Comparison of ENCODE assay signal across 20 cellular contexts in genomic region chr3:193130576-193130975, GRCh38.
DNase-seq lines count a peak whose midpoint lies in the region; ATAC-seq, FAIRE-seq and TF ChIP-seq lines count a peak whose summit lies in the region.
"Had no signal": no experiment of that assay in that cellular context is flagged by ENCODE, and none has a peak within 500 bp of the region (broad histone marks: within the 10 kb centered on the region; RNA-seq: fewer than 3 reads in every experiment).

No MANE protein-coding gene starts in this region.

- 1% methylated on average over 4 of the region's 4 CpGs for WGBS in K562 (ENCODE audit: insufficient coverage, low coverage, missing lambda C conversion rate)

- in situ Hi-C loops in K562 (cut with MboI), result no loop called here

- H3K27ac ChIP-seq in K562 (ENCODE audit: extremely low read depth, low read depth, low read length), result no peak overlapping the region
- H3K27ac ChIP-seq: BLaER1, C4-2B, GM23248 had no signal

- H3K9me3 ChIP-seq in K562 (replicated peaks; ENCODE audit: control insufficient read depth, insufficient read depth, low read depth, low read length), result no peaks in the 10 kb centered on the region; the same call in 1 of the 2 replicates
- H3K9me3 ChIP-seq: BLaER1 had no signal

- H3K36me3 ChIP-seq in K562 (ENCODE audit: control insufficient read depth, insufficient read depth, low read length), result no peaks in the 10 kb centered on the region
- H3K36me3 ChIP-seq: BLaER1 had no signal

- no TSS peak for BruUV-seq in K562 (replicated peaks; lab: Mats Ljungman, UMichigan)

- no peak overlapping the region for H2AFZ ChIP-seq in K562 (ENCODE audit: low read depth, low read length)
- H2AFZ ChIP-seq: GM23248 had no signal

- no peaks in the 10 kb centered on the region for H3K27me3 ChIP-seq in K562 (ENCODE audit: control insufficient read depth in 2 of 2, insufficient read depth in 2 of 2, low read length in 2 of 2)
- H3K27me3 ChIP-seq: BLaER1 had no signal

- H3K36me3 Mint-ChIP-seq in osteocyte (ENCODE audit: unreplicated experiment), result no peaks in the 10 kb centered on the region
- H3K36me3 Mint-ChIP-seq: CD4-positive, CD25-positive, alpha-beta regulatory T cell; CD8-positive, alpha-beta T cell had no signal

- no peaks in the 10 kb centered on the region for H3K79me2 ChIP-seq in K562 (ENCODE audit: control insufficient read depth, insufficient read depth, low read length)

- H4K20me1 ChIP-seq in K562 (replicated peaks; ENCODE audit: control insufficient read depth, insufficient read depth, low read length), result no peaks in the 10 kb centered on the region
- H4K20me1 ChIP-seq: BLaER1 had no signal

- TF ChIP-seq POLR2A in K562 (conservative IDR thresholded peaks at IDR 0.05), result no peak

- H3K9me3 Mint-ChIP-seq in osteocyte (ENCODE audit: unreplicated experiment), result no peaks in the 10 kb centered on the region
- H3K9me3 Mint-ChIP-seq: CD8-positive, alpha-beta T cell had no signal

- CTCF ChIA-PET in K562 (lab: Yijun Ruan, JAX; ENCODE audit: low intra/inter-chr PET ratio), result no interaction called here

- ATAC-seq in K562 (no peak), HG02623 (IDR thresholded peaks at IDR 0.05; ENCODE audit: unreplicated experiment) (no peak)
- ATAC-seq: CD8-positive, alpha-beta T cell had no signal

- TF ChIP-seq EP300 in K562 (IDR thresholded peaks at IDR 0.05; ENCODE audit: low read length), result no peak

- no peaks in the 10 kb centered on the region for H3K4me1 ChIP-seq in K562 (replicated peaks in 1 of 2; ENCODE audit: control insufficient read depth in 2 of 2, insufficient read depth in 2 of 2, low read length in 2 of 2)
- H3K4me1 ChIP-seq: BLaER1 had no signal

- TF ChIP-seq CTCF in K562 (IDR thresholded peaks at IDR 0.05 in 2 of 3, conservative IDR thresholded peaks at IDR 0.05 in 1 of 3; ENCODE audit: insufficient read depth in 2 of 3, low read depth in 1 of 3, low read length in 3 of 3), result no peak
- TF ChIP-seq CTCF in osteocyte (IDR thresholded peaks at IDR 0.05), result no peak

- peaks cover 11% of the 10 kb centered on the region for H3K27me3 Mint-ChIP-seq in osteocyte (ENCODE audit: unreplicated experiment)
- H3K27me3 Mint-ChIP-seq: CD4-positive, CD25-positive, alpha-beta regulatory T cell had no signal

- no peaks in the 10 kb centered on the region for H3K9me1 ChIP-seq in K562 (ENCODE audit: control insufficient read depth, insufficient read depth, low read length)

- intact Hi-C loops in K562 (cut with micrococcal nuclease), result no loop called here

- no peak overlapping the region for H3K4me2 ChIP-seq in K562 (ENCODE audit: insufficient read depth, low read length)
- H3K4me2 ChIP-seq: BLaER1 had no signal

- H3K9ac ChIP-seq in K562 (ENCODE audit: insufficient read depth in 1 of 2, low read depth in 2 of 2, low read length in 2 of 2), result no peak overlapping the region
- H3K9ac ChIP-seq: BLaER1, GM23248 had no signal

- no peak overlapping the region for H3K4me3 ChIP-seq in K562
- H3K4me3 ChIP-seq: BLaER1, GM23248 had no signal

- no peak overlapping the region for H3K27ac Mint-ChIP-seq in osteocyte (ENCODE audit: unreplicated experiment)
- H3K27ac Mint-ChIP-seq: B cell; CD4-positive, CD25-positive, alpha-beta regulatory T cell; CD8-positive, alpha-beta T cell had no signal

- H3K4me1 Mint-ChIP-seq in osteocyte (ENCODE audit: unreplicated experiment), result peaks cover 10% of the 10 kb centered on the region
- H3K4me1 Mint-ChIP-seq: B cell; CD4-positive, CD25-positive, alpha-beta regulatory T cell had no signal

- POLR2A ChIA-PET in K562 (lab: Yijun Ruan, JAX), result no interaction called here

- DNase-seq in COLO829 (ENCODE audit: low spot score) (peak; percentile 26), K562 (ENCODE audit: extremely low read depth in 1 of 4, low spot score in 3 of 4) (no peak), globus pallidus (ENCODE audit: low spot score) (peak; percentile 18), superior temporal gyrus (ENCODE audit: extremely low spot score) (peak; percentile 15), osteocyte (ENCODE audit: extremely low spot score, unreplicated experiment) (no peak), kidney tubule cell (ENCODE audit: low spot score) (no peak)
- DNase-seq: CD4-positive, CD25-positive, alpha-beta regulatory T cell; CD8-positive, alpha-beta T cell; DMS53; DND-41; GM23248; H7; HCEC 1CT had no signal

- no peak for TF ChIP-seq RAD21 in K562 (CRISPR knock-in tag; conservative IDR thresholded peaks at IDR 0.05 in 1 of 2, IDR thresholded peaks at IDR 0.05 in 1 of 2)

- no peak for FAIRE-seq in K562 (lab: Jason Lieb, UNC)
- FAIRE-seq: G401.6, GM12892, H1 had no signal

- no peak overlapping the region for H3K4me3 Mint-ChIP-seq in osteocyte (ENCODE audit: unreplicated experiment)
- H3K4me3 Mint-ChIP-seq: B cell; CD4-positive, CD25-positive, alpha-beta regulatory T cell; CD8-positive, alpha-beta T cell had no signal

TF ChIP-seq in K562, 482 proteins besides CTCF, POLR2A, EP300 and RAD21:
- TF ChIP-seq RBM17 (IDR thresholded peaks at IDR 0.05; ENCODE audit: borderline replicate concordance, low read depth, low read length), result no peak
- TF ChIP-seq TBL1XR1 (IDR thresholded peaks at IDR 0.05; ENCODE audit: low read length in 2 of 2), result no peak
- no peak for TF ChIP-seq TARDBP (IDR thresholded peaks at IDR 0.05)
- peak; percentile 88 for TF ChIP-seq TFE3 (CRISPR knock-in tag; IDR thresholded peaks at IDR 0.05)

Comparison
In these comparisons a context has a peak if more than half of its experiments do, and no peak if none do; other contexts are left out.
1. DNase-seq: peak in COLO829 (single experiment), globus pallidus (single experiment) and superior temporal gyrus (single experiment); none in K562 (0 of 4), osteocyte (single experiment) and kidney tubule cell (single experiment).